In genomic region chr7:87628780-87629569, GRCh38 we compare ENCODE assay signal across 8 cellular contexts. TPM values are rescaled to one million over a fixed set of nuclear protein-coding genes. Genes with fewer than 3 reads are reported as not detected.
DNase-seq lines count a peak whose midpoint lies in the region; ATAC-seq and TF ChIP-seq lines count a peak whose summit lies in the region.

No MANE protein-coding gene starts in this region.

- intact Hi-C loops in spleen (cut with DNase I; ENCODE audit: low total_unique reads): no loop called here

- H3K27ac Mint-ChIP-seq in CD4-positive, CD25-positive, alpha-beta regulatory T cell: no peak overlapping the region
- H3K27ac Mint-ChIP-seq in chondrocyte (ENCODE audit: unreplicated experiment): no peak overlapping the region

- peaks cover 39% of the 10 kb centered on the region for H3K27me3 Mint-ChIP-seq in CD4-positive, CD25-positive, alpha-beta regulatory T cell
- peaks cover 14% of the 10 kb centered on the region for H3K27me3 Mint-ChIP-seq in chondrocyte (ENCODE audit: low read depth)

- WGBS in spleen, 5 donors: 7 to 28% (median 10%) methylated on average over 13 to 39 of the region's 39 CpGs

- peaks cover 11% of the 10 kb centered on the region for H3K27me3 ChIP-seq in CD4-positive, CD25-positive, alpha-beta regulatory T cell (ENCODE audit: control insufficient read depth, insufficient read depth, low read length)
- H3K27me3 ChIP-seq in HL-60 (ENCODE audit: insufficient read depth, poor library complexity, severe bottlenecking): peaks cover 24% of the 10 kb centered on the region
- H3K27me3 ChIP-seq in kidney epithelial cell (ENCODE audit: control insufficient read depth, insufficient read depth, low read length): peaks cover 3% of the 10 kb centered on the region
- peaks cover 0 to 33% (median 11%) of the 10 kb centered on the region in 7 donors for H3K27me3 ChIP-seq in spleen (replicated peaks in 1 of 7)

- no peak for ATAC-seq in CD4-positive, CD25-positive, alpha-beta regulatory T cell (ENCODE audit: low read depth in 2 of 2)
- no peak for ATAC-seq in GM21447 (IDR thresholded peaks at IDR 0.05; ENCODE audit: unreplicated experiment)
- ATAC-seq in GM19463 (IDR thresholded peaks at IDR 0.05; ENCODE audit: unreplicated experiment): no peak

- no peak overlapping the region for H3K27ac ChIP-seq in CD4-positive, CD25-positive, alpha-beta regulatory T cell (ENCODE audit: insufficient read depth, low read length, poor library complexity, severe bottlenecking)
- H3K27ac ChIP-seq in HL-60 (replicated peaks) (no peak overlapping the region), spleen (no peak overlapping the region)

- H3K9me3 Mint-ChIP-seq in CD4-positive, CD25-positive, alpha-beta regulatory T cell: peaks cover 0 to 3% (median 0%) of the 10 kb centered on the region in 7 donors
- peaks cover 2% of the 10 kb centered on the region for H3K9me3 Mint-ChIP-seq in chondrocyte (ENCODE audit: low read depth)

- H3K4me1 ChIP-seq in CD4-positive, CD25-positive, alpha-beta regulatory T cell (ENCODE audit: control insufficient read depth, insufficient read depth, low read length, poor library complexity, severe bottlenecking): peaks cover 20% of the 10 kb centered on the region
- peaks cover 5 to 20% (median 16%) of the 10 kb centered on the region in 6 donors for H3K4me1 ChIP-seq in spleen

- no peaks in the 10 kb centered on the region for H3K36me3 ChIP-seq in CD4-positive, CD25-positive, alpha-beta regulatory T cell (ENCODE audit: control insufficient read depth, insufficient read depth, low read length)
- H3K36me3 ChIP-seq in kidney epithelial cell (ENCODE audit: control insufficient read depth, insufficient read depth, low read length) (no peaks in the 10 kb centered on the region), spleen (no peaks in the 10 kb centered on the region)

- peak overlapping the region; percentile 61 to 81 (median 78) for H3K4me3 Mint-ChIP-seq in CD4-positive, CD25-positive, alpha-beta regulatory T cell
- peak overlapping the region; percentile 72 for H3K4me3 Mint-ChIP-seq in chondrocyte (ENCODE audit: unreplicated experiment)

- no peak for TF ChIP-seq CTCF in HL-60 (IDR thresholded peaks at IDR 0.05; ENCODE audit: insufficient read depth, low read length)
- TF ChIP-seq CTCF in chondrocyte (IDR thresholded peaks at IDR 0.05): no peak
- no peak for TF ChIP-seq CTCF in kidney epithelial cell (IDR thresholded peaks at IDR 0.05; ENCODE audit: insufficient read depth, low read length, poor library complexity, severe bottlenecking)
- TF ChIP-seq CTCF in spleen (IDR thresholded peaks at IDR 0.05 in 8 of 11, conservative IDR thresholded peaks at IDR 0.05 in 3 of 11): no peak

- no peak overlapping the region for H3K4me3 ChIP-seq in CD4-positive, CD25-positive, alpha-beta regulatory T cell (ENCODE audit: low read depth, low read length)
- H3K4me3 ChIP-seq in HL-60 (replicated peaks; ENCODE audit: insufficient read depth, low read length): peak overlapping the region; percentile 55
- peak overlapping the region; percentile 42 for H3K4me3 ChIP-seq in kidney epithelial cell (ENCODE audit: low read depth, low read length)
- H3K4me3 ChIP-seq in spleen: peak overlapping the region; percentile 49 to 83 (median 68)

- peak in 1 of 3 donors; percentile 4 for DNase-seq in CD4-positive, CD25-positive, alpha-beta regulatory T cell
- no peak for DNase-seq in HL-60 (ENCODE audit: low read depth in 1 of 2, low spot score in 1 of 2)
- DNase-seq in T1000 (lab: John Stamatoyannopoulos, UW): peak; percentile 19
- no peak for DNase-seq in chondrocyte (ENCODE audit: low spot score)
- DNase-seq in kidney epithelial cell (ENCODE audit: low read depth): peak; percentile 25
- DNase-seq in spleen: peak; percentile 87

- TF ChIP-seq POLR2A in spleen (IDR thresholded peaks at IDR 0.05): no peak

- no peaks in the 10 kb centered on the region for H3K9me3 ChIP-seq in CD4-positive, CD25-positive, alpha-beta regulatory T cell (ENCODE audit: control insufficient read depth in 2 of 2, low read length in 2 of 2)
- no peaks in the 10 kb centered on the region for H3K9me3 ChIP-seq in spleen

- peaks cover 0 to 16% (median 9%) of the 10 kb centered on the region in 4 donors for H3K4me1 Mint-ChIP-seq in CD4-positive, CD25-positive, alpha-beta regulatory T cell
- H3K4me1 Mint-ChIP-seq in chondrocyte (ENCODE audit: low read depth): peaks cover 10% of the 10 kb centered on the region

- H3K36me3 Mint-ChIP-seq in CD4-positive, CD25-positive, alpha-beta regulatory T cell: no peaks in the 10 kb centered on the region
- no peaks in the 10 kb centered on the region for H3K36me3 Mint-ChIP-seq in chondrocyte (ENCODE audit: low read depth)

RNA-seq across cellular contexts. Expression of gene RUNDC3B, which starts 0.8 kb away (rescaled TPM):
- not detected for total RNA-seq in CD4-positive, CD25-positive, alpha-beta regulatory T cell
- under 1 TPM in 3 of 4 donors, not detected in 1; 0.05 to 0.17 (median 0.17) TPM for polyA plus RNA-seq in CD4-positive, CD25-positive, alpha-beta regulatory T cell
- total RNA-seq in chondrocyte (0.10 to 0.15 TPM in 2 of 3 replicates, not detected in the other), kidney epithelial cell (0.27 and 0.71 TPM in 2 replicates), spleen (1 to 10 TPM in 2 of 7 donors, under 1 TPM in 5; 0.30 to 1.2 (median 0.76) TPM)
- under 1 TPM; 0.08 to 0.26 (median 0.26) TPM for polyA plus RNA-seq in spleen

RNA-seq across cellular contexts. Expression of gene ABCB1, which starts 28.3 kb away (rescaled TPM):
- 1.2 TPM for total RNA-seq in CD4-positive, CD25-positive, alpha-beta regulatory T cell
- 1 to 10 TPM in 1 of 4 donors, under 1 TPM in 3; 0.06 to 2.0 (median 0.32) TPM for polyA plus RNA-seq in CD4-positive, CD25-positive, alpha-beta regulatory T cell
- total RNA-seq in chondrocyte: not detected in 3 replicates
- 3.0 and 5.0 TPM in 2 replicates for total RNA-seq in kidney epithelial cell
- total RNA-seq in spleen: 10 to 100 TPM in 5 of 7 donors, 1 to 10 TPM in 2; 4.7 to 25.6 (median 14.6) TPM
- 1 to 10 TPM; 3.0 to 4.3 (median 3.3) TPM for polyA plus RNA-seq in spleen

Comparison
In these comparisons a context has a peak if more than half of its experiments do, and no peak if none do; other contexts are left out.
1. DNase-seq: peak in T1000 (single experiment), kidney epithelial cell (single experiment) and spleen (single experiment); none in HL-60 (0 of 2) and chondrocyte (single experiment).